ENCODE assay signal across 8 cellular contexts in the genomic region with DNA sequence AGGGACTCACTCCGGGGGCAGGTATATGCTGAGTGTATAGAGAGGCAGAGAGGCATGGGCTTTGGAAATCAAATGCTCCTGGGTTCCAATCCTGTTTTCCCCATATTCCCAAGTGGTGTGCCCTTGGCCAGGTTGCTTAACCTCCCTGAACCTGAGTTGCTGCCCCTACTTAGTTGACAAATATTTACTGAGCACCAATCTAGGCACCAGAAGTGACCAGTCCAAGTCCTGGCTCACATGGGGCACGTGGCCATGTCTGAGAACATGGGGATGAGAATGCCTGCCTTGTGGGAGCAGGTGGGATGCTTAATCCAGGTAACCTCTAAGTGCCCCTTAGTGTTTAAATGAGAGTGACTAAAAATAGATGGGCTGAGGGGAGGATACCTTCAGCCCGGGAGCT. TPM values are rescaled to one million over a fixed set of nuclear protein-coding genes. Genes with fewer than 3 reads are reported as not detected.
DNase-seq lines count a peak whose midpoint lies in the region; TF ChIP-seq lines count a peak whose summit lies in the region.

No MANE protein-coding gene starts in this region.

- H3K4me3 ChIP-seq in Peyer's patch (peak overlapping the region in 1 of 4 donors; percentile 10), endodermal cell (ENCODE audit: low read length) (peak overlapping the region; percentile 67), neuronal stem cell (ENCODE audit: low read length in 2 of 2) (peak overlapping the region in 1 of 2 donors; percentile 97), Caco-2 (ENCODE audit: low read depth, low read length) (no peak overlapping the region)

- H3K14ac ChIP-seq in neuronal stem cell (ENCODE audit: low read length), result peak overlapping the region; percentile 60

- no peak for DNase-seq in Calu3
- no peak for DNase-seq in Peyer's patch
- no peak for DNase-seq in endodermal cell
- DNase-seq in neuronal stem cell (ENCODE audit: low spot score), result no peak
- no peak for DNase-seq in GOT3 (lab: John Stamatoyannopoulos, UW)
- DNase-seq in Caco-2, result no peak
- DNase-seq in SW480 (ENCODE audit: low spot score), result no peak
- no peak for DNase-seq in NCI-H2107 (lab: John Stamatoyannopoulos, UW)

- no peak overlapping the region for H2BK15ac ChIP-seq in neuronal stem cell (ENCODE audit: low read length)

- no TSS peak for BruUV-seq in Calu3 (replicated peaks; lab: Mats Ljungman, UMichigan)
- BruUV-seq in Caco-2 (replicated peaks; lab: Mats Ljungman, UMichigan), result no TSS peak

- H3K27ac Mint-ChIP-seq in Calu3 (ENCODE audit: unreplicated experiment) (peak overlapping the region; percentile 46), endodermal cell (peak overlapping the region; percentile 75), Caco-2 (ENCODE audit: unreplicated experiment) (no peak overlapping the region)

- H3K4me1 Mint-ChIP-seq in Calu3 (ENCODE audit: low read depth, unreplicated experiment) (peaks cover 38% of the 10 kb centered on the region), endodermal cell (peaks cover 57% of the 10 kb centered on the region), Caco-2 (ENCODE audit: low read depth, unreplicated experiment) (peaks cover 28% of the 10 kb centered on the region)

- POLR2A ChIA-PET in Caco-2 (lab: Charles Lee), result no interaction called here

- no peak for TF ChIP-seq POLR2A in Peyer's patch (IDR thresholded peaks at IDR 0.05)

- H3K36me3 Mint-ChIP-seq in Calu3 (ENCODE audit: insufficient read depth, unreplicated experiment) (peaks cover 70% of the 10 kb centered on the region), endodermal cell (ENCODE audit: low read depth) (peaks cover 32% of the 10 kb centered on the region), Caco-2 (ENCODE audit: insufficient read depth, unreplicated experiment) (peaks cover 44% of the 10 kb centered on the region)

- H2BK5ac ChIP-seq in neuronal stem cell (ENCODE audit: low read length), result no peak overlapping the region

- H3K9me3 Mint-ChIP-seq in Calu3 (ENCODE audit: low read depth, unreplicated experiment) (no peaks in the 10 kb centered on the region), endodermal cell (no peaks in the 10 kb centered on the region), Caco-2 (ENCODE audit: unreplicated experiment) (no peaks in the 10 kb centered on the region)

- no peak overlapping the region for H4K91ac ChIP-seq in neuronal stem cell (ENCODE audit: low read depth, low read length, poor library complexity)

- H3K36me3 ChIP-seq in Peyer's patch, result peaks cover 0 to 5% (median 0%) of the 10 kb centered on the region in 3 donors
- peaks cover 43% of the 10 kb centered on the region for H3K36me3 ChIP-seq in endodermal cell (ENCODE audit: control insufficient read depth, insufficient read depth, low read length)
- peaks cover 17 to 53% of the 10 kb centered on the region in 2 donors for H3K36me3 ChIP-seq in neuronal stem cell (replicated peaks in 1 of 2; ENCODE audit: control insufficient read depth in 2 of 2, insufficient read depth in 2 of 2, low read length in 2 of 2)
- no peaks in the 10 kb centered on the region; the same call in 1 of the 2 replicates for H3K36me3 ChIP-seq in Caco-2 (ENCODE audit: control insufficient read depth, insufficient read depth, low read length)

- H3K9me3 ChIP-seq in Peyer's patch (no peaks in the 10 kb centered on the region), endodermal cell (ENCODE audit: control insufficient read depth, low read length) (no peaks in the 10 kb centered on the region), neuronal stem cell (replicated peaks in 1 of 2; ENCODE audit: control insufficient read depth in 2 of 2, insufficient read depth in 1 of 2, low read depth in 1 of 2, low read length in 2 of 2) (no peaks in the 10 kb centered on the region), Caco-2 (no peaks in the 10 kb centered on the region)

- no peak overlapping the region for H2BK12ac ChIP-seq in neuronal stem cell (ENCODE audit: low read length)

- CTCF ChIA-PET in Calu3 (lab: Charles Lee) (interaction anchor here (1.1 kb wide), 1 partner anchor 38 kb away, joined by 10 read pairs; no protein-coding TSS in a partner anchor), Caco-2 (lab: Charles Lee) (interaction anchor here (1.4 kb wide), 1 partner anchor 89 kb away, joined by 3 read pairs; no protein-coding TSS in a partner anchor)

- no peak overlapping the region for H3K4ac ChIP-seq in neuronal stem cell (ENCODE audit: low read length)

- H3K23ac ChIP-seq in neuronal stem cell (ENCODE audit: low read depth, low read length, poor library complexity), result no peak overlapping the region

- H3K4me1 ChIP-seq in Peyer's patch (peaks cover 6 to 56% (median 39%) of the 10 kb centered on the region in 4 donors), endodermal cell (ENCODE audit: control insufficient read depth, insufficient read depth, low read length) (peaks cover 19% of the 10 kb centered on the region), neuronal stem cell (ENCODE audit: control insufficient read depth in 2 of 2, insufficient read depth in 1 of 2, low read depth in 1 of 2, low read length in 2 of 2) (peaks cover 44 to 46% of the 10 kb centered on the region in 2 donors), Caco-2 (peaks cover 53% of the 10 kb centered on the region)

- H3K4me3 Mint-ChIP-seq in Calu3 (ENCODE audit: low read depth, unreplicated experiment) (peak overlapping the region; percentile 86), endodermal cell (peak overlapping the region; percentile 83), Caco-2 (ENCODE audit: unreplicated experiment) (no peak overlapping the region)

- H3K27me3 ChIP-seq in Peyer's patch (no peaks in the 10 kb centered on the region), endodermal cell (ENCODE audit: control insufficient read depth, insufficient read depth, low read length, poor library complexity, severe bottlenecking) (no peaks in the 10 kb centered on the region), neuronal stem cell (ENCODE audit: control insufficient read depth in 3 of 3, insufficient read depth in 3 of 3, low read depth in 1 of 3, low read length in 3 of 3) (no peaks in the 10 kb centered on the region), Caco-2 (replicated peaks; ENCODE audit: control insufficient read depth, insufficient read depth, low read length) (no peaks in the 10 kb centered on the region)

- H3K79me1 ChIP-seq in neuronal stem cell (ENCODE audit: low read depth, low read length), result peaks cover 14% of the 10 kb centered on the region

- no peak overlapping the region for H2AFZ ChIP-seq in neuronal stem cell (ENCODE audit: low read length)

- no peak overlapping the region for H2AK5ac ChIP-seq in neuronal stem cell (ENCODE audit: low read depth, low read length)

- TF ChIP-seq CTCF in Calu3 (IDR thresholded peaks at IDR 0.05; ENCODE audit: unreplicated experiment) (no peak), Peyer's patch (IDR thresholded peaks at IDR 0.05) (no peak), endodermal cell (conservative IDR thresholded peaks at IDR 0.05) (no peak), Caco-2 (IDR thresholded peaks at IDR 0.05; ENCODE audit: insufficient read depth in 1 of 2, low read depth in 1 of 2, low read length in 1 of 2, severe bottlenecking in 1 of 2, unreplicated experiment in 1 of 2) (no peak)

- intact Hi-C loops in Calu3 (cut with micrococcal nuclease; ENCODE audit: unreplicated experiment), result loop anchor here (5.0 kb wide), 1 partner anchor 38 kb away; no protein-coding TSS in a partner anchor
- intact Hi-C loops in Caco-2 (cut with micrococcal nuclease; ENCODE audit: unreplicated experiment), result no loop called here

- 62 to 71% methylated on average over 2 to 3 of the region's 3 CpGs for WGBS in endodermal cell (ENCODE audit: insufficient coverage in 1 of 2, insufficient read length in 1 of 2), 2 experiments
- no CpG with 5 or more reads among the region's 3 CpGs for WGBS in neuronal stem cell (ENCODE audit: extremely low coverage in 2 of 2, insufficient read length in 2 of 2, insufficient replicate concordance in 1 of 2), 2 donors

- peak overlapping the region; percentile 6 for H3K9ac ChIP-seq in endodermal cell (ENCODE audit: extremely low read depth, low read length, poor library complexity, severe bottlenecking)
- no peak overlapping the region for H3K9ac ChIP-seq in neuronal stem cell (ENCODE audit: low read depth, low read length, poor library complexity)

- no peak overlapping the region for H4K8ac ChIP-seq in neuronal stem cell (ENCODE audit: low read depth, low read length)

- no peak overlapping the region for H2BK120ac ChIP-seq in neuronal stem cell (ENCODE audit: low read depth, low read length)

- H3K27me3 Mint-ChIP-seq in Calu3 (ENCODE audit: unreplicated experiment) (no peaks in the 10 kb centered on the region), endodermal cell (ENCODE audit: insufficient read depth) (peaks cover 8% of the 10 kb centered on the region), Caco-2 (ENCODE audit: insufficient read depth, unreplicated experiment) (no peaks in the 10 kb centered on the region)

- H3K27ac ChIP-seq in Peyer's patch (peak overlapping the region; percentile 51 to 91 (median 72)), endodermal cell (ENCODE audit: low read depth, low read length) (no peak overlapping the region), neuronal stem cell (replicated peaks; ENCODE audit: low read length) (no peak overlapping the region)

- H3K18ac ChIP-seq in neuronal stem cell (ENCODE audit: low read length), result no peak overlapping the region

- H3K4me2 ChIP-seq in neuronal stem cell (ENCODE audit: insufficient read depth, low read length, poor library complexity, severe bottlenecking), result no peak overlapping the region

RNA-seq across cellular contexts. Expression of gene SOCS3, which starts 4.2 kb away (rescaled TPM):
- 39.5 and 51.6 TPM in 2 replicates for total RNA-seq in Calu3 (2022)
- 100 to 1,000 TPM in 1 of 4 donors, 10 to 100 TPM in 2, 1 to 10 TPM in 1; 3.2 to 125 (median 20.8) TPM for total RNA-seq in Peyer's patch
- 10 to 100 TPM; 54.2 to 75.3 TPM for total RNA-seq in endodermal cell
- polyA plus RNA-seq in endodermal cell (2013, experiment 1 of 2), result 15.1 TPM
- polyA plus RNA-seq in endodermal cell (2013, experiment 2 of 2), result 19.8 TPM
- polyA plus RNA-seq in neuronal stem cell (2013, experiment 1 of 2), result 17.8 TPM
- polyA plus RNA-seq in neuronal stem cell (2013, experiment 2 of 2), result 18.2 TPM
- 11.3 and 12.8 TPM in 2 replicates for total RNA-seq in Caco-2 (2022)

RNA-seq across cellular contexts. Expression of gene PGS1, which starts 22.7 kb away (rescaled TPM):
- total RNA-seq in Calu3 (2022) (39.5 and 42.6 TPM in 2 replicates), Peyer's patch (100 to 1,000 TPM in 3 of 4 donors, 10 to 100 TPM in 1; 32.4 to 149 (median 116) TPM), endodermal cell (10 to 100 TPM; 57.1 to 58.2 TPM), Caco-2 (2022) (54.1 and 55.2 TPM in 2 replicates)
- polyA plus RNA-seq in endodermal cell (2013, experiment 1 of 2), result 33.1 TPM
- 32.3 TPM for polyA plus RNA-seq in endodermal cell (2013, experiment 2 of 2)
- 28.6 TPM for polyA plus RNA-seq in neuronal stem cell (2013, experiment 1 of 2)
- polyA plus RNA-seq in neuronal stem cell (2013, experiment 2 of 2), result 27.5 TPM

Comparison
In these comparisons a context has a peak if more than half of its experiments do, and no peak if none do; other contexts are left out.
1. H3K27ac ChIP-seq: peak in Peyer's patch (4 of 4); none in endodermal cell (single experiment) and neuronal stem cell (single experiment).